1 cellular context compared by ENCODE assay signal in the genomic region with DNA sequence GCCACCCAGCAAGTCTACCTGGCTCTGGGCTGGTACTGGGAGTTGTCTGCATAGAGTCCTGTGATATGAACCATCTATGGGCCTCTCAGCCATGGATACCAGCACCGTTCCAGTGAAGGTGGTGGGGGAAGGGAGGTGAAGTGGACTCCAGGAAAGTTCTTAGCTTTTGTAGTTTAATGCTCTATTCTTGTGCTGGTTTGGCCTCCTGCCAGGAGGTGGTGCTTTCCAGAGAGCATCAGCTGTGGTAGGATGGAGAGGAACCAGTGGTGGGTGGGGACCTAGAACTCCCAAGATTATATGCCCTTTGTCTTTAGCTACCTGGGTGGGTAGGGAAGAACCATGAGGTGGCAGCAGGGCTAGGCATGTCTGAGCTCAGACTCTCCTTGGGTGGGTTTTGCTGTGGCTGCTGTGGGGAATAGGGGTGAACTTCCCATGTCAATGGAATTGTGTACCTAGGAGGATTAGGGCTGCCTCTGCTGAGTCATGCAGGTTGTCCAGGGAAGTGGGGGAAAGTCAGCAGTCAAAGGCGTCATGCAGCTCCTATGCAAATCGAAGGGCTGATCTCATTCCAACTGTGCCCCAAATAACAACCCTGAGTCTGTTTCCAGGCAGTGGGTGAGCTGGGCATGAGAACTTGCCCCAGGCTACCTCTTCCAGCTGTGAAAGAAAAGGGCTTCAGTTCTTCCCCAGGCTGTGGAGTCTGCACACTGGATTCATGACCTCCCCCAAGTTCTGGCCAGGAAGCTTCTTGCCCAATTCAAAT.
TF ChIP-seq lines count a peak whose summit lies in the region.

No MANE protein-coding gene starts in this region.

TF ChIP-seq in HepG2, 621 proteins besides CTCF, POLR2A, EP300 and RAD21:
- TF ChIP-seq SRF (IDR thresholded peaks at IDR 0.05; ENCODE audit: low read depth, low read length) (no peak), ZNF256 (CRISPR knock-in tag; conservative IDR thresholded peaks at IDR 0.05) (no peak), ZNF224 (CRISPR knock-in tag; IDR thresholded peaks at IDR 0.05) (no peak), POLR2AphosphoS2 (IDR thresholded peaks at IDR 0.05; ENCODE audit: low read depth, low read length) (no peak), NFE2L2 (IDR thresholded peaks at IDR 0.05; ENCODE audit: low read length) (peak; percentile 62; the same call in 1 of the 2 replicates), ZNF354B (CRISPR knock-in tag; IDR thresholded peaks at IDR 0.05) (0 out of 2 replicates have a peak, but pooled peaks have one; percentile 4), ZNF670 (CRISPR knock-in tag; IDR thresholded peaks at IDR 0.05; ENCODE audit: borderline replicate concordance) (no peak), LCORL (IDR thresholded peaks at IDR 0.05) (0 out of 2 replicates have a peak, but pooled peaks have one; percentile 14), LCORL (CRISPR knock-in tag; IDR thresholded peaks at IDR 0.05) (no peak), ZNF614 (CRISPR knock-in tag; IDR thresholded peaks at IDR 0.05; ENCODE audit: borderline replicate concordance) (no peak), MEF2D (CRISPR knock-in tag; IDR thresholded peaks at IDR 0.05) (no peak), BORCS8-MEF2B (CRISPR knock-in tag; IDR thresholded peaks at IDR 0.05) (no peak), MIXL1 (CRISPR knock-in tag; IDR thresholded peaks at IDR 0.05) (no peak), EED (CRISPR knock-in tag; IDR thresholded peaks at IDR 0.05) (peak; percentile 32; the same call in 1 of the 2 replicates), ZFP36 (IDR thresholded peaks at IDR 0.05; ENCODE audit: borderline replicate concordance, low read depth, low read length, partially characterized antibody) (peak; percentile 81), GZF1 (CRISPR knock-in tag; IDR thresholded peaks at IDR 0.05) (no peak), PRPF4 (IDR thresholded peaks at IDR 0.05; ENCODE audit: low read depth, low read length, poor library complexity, severe bottlenecking) (no peak), EHMT2 (IDR thresholded peaks at IDR 0.05; ENCODE audit: borderline replicate concordance, low read depth, low read length) (no peak), FOSL2 (CRISPR knock-in tag; IDR thresholded peaks at IDR 0.05) (0 out of 2 replicates have a peak, but pooled peaks have one; percentile 24), ZBTB3 (CRISPR knock-in tag; IDR thresholded peaks at IDR 0.05; ENCODE audit: borderline replicate concordance, low read depth) (no peak), ZNF841 (CRISPR knock-in tag; IDR thresholded peaks at IDR 0.05; ENCODE audit: borderline replicate concordance) (no peak), POLR2G (IDR thresholded peaks at IDR 0.05; ENCODE audit: low read depth, low read length) (no peak), EEA1 (CRISPR knock-in tag; IDR thresholded peaks at IDR 0.05; ENCODE audit: borderline replicate concordance) (no peak), ZNF788 (CRISPR knock-in tag; IDR thresholded peaks at IDR 0.05; ENCODE audit: borderline replicate concordance) (peak; percentile 54; the same call in 1 of the 2 replicates), RCOR2 (CRISPR knock-in tag; IDR thresholded peaks at IDR 0.05) (no peak), SKI (IDR thresholded peaks at IDR 0.05; ENCODE audit: partially characterized antibody) (no peak), ZNF737 (CRISPR knock-in tag; IDR thresholded peaks at IDR 0.05; ENCODE audit: borderline replicate concordance) (no peak), TBX2 (CRISPR knock-in tag; IDR thresholded peaks at IDR 0.05; ENCODE audit: borderline replicate concordance) (0 out of 2 replicates have a peak, but pooled peaks have one; percentile 26), HNF4A (CRISPR knock-in tag; IDR thresholded peaks at IDR 0.05) (peak; percentile 28)
- TF ChIP-seq, protein P1, sequence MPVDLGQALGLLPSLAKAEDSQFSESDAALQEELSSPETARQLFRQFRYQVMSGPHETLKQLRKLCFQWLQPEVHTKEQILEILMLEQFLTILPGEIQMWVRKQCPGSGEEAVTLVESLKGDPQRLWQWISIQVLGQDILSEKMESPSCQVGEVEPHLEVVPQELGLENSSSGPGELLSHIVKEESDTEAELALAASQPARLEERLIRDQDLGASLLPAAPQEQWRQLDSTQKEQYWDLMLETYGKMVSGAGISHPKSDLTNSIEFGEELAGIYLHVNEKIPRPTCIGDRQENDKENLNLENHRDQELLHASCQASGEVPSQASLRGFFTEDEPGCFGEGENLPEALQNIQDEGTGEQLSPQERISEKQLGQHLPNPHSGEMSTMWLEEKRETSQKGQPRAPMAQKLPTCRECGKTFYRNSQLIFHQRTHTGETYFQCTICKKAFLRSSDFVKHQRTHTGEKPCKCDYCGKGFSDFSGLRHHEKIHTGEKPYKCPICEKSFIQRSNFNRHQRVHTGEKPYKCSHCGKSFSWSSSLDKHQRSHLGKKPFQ (CRISPR knock-in tag; IDR thresholded peaks at IDR 0.05; ENCODE audit: insufficient replicate concordance): no peak
- TF ChIP-seq, protein P2, sequence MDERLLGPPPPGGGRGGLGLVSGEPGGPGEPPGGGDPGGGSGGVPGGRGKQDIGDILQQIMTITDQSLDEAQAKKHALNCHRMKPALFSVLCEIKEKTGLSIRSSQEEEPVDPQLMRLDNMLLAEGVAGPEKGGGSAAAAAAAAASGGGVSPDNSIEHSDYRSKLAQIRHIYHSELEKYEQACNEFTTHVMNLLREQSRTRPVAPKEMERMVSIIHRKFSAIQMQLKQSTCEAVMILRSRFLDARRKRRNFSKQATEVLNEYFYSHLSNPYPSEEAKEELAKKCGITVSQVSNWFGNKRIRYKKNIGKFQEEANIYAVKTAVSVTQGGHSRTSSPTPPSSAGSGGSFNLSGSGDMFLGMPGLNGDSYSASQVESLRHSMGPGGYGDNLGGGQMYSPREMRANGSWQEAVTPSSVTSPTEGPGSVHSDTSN (CRISPR knock-in tag; IDR thresholded peaks at IDR 0.05): no peak
- TF ChIP-seq, protein P3, sequence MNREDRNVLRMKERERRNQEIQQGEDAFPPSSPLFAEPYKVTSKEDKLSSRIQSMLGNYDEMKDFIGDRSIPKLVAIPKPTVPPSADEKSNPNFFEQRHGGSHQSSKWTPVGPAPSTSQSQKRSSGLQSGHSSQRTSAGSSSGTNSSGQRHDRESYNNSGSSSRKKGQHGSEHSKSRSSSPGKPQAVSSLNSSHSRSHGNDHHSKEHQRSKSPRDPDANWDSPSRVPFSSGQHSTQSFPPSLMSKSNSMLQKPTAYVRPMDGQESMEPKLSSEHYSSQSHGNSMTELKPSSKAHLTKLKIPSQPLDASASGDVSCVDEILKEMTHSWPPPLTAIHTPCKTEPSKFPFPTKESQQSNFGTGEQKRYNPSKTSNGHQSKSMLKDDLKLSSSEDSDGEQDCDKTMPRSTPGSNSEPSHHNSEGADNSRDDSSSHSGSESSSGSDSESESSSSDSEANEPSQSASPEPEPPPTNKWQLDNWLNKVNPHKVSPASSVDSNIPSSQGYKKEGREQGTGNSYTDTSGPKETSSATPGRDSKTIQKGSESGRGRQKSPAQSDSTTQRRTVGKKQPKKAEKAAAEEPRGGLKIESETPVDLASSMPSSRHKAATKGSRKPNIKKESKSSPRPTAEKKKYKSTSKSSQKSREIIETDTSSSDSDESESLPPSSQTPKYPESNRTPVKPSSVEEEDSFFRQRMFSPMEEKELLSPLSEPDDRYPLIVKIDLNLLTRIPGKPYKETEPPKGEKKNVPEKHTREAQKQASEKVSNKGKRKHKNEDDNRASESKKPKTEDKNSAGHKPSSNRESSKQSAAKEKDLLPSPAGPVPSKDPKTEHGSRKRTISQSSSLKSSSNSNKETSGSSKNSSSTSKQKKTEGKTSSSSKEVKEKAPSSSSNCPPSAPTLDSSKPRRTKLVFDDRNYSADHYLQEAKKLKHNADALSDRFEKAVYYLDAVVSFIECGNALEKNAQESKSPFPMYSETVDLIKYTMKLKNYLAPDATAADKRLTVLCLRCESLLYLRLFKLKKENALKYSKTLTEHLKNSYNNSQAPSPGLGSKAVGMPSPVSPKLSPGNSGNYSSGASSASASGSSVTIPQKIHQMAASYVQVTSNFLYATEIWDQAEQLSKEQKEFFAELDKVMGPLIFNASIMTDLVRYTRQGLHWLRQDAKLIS (CRISPR knock-in tag; IDR thresholded peaks at IDR 0.05): no peak
- TF ChIP-seq, protein P4, sequence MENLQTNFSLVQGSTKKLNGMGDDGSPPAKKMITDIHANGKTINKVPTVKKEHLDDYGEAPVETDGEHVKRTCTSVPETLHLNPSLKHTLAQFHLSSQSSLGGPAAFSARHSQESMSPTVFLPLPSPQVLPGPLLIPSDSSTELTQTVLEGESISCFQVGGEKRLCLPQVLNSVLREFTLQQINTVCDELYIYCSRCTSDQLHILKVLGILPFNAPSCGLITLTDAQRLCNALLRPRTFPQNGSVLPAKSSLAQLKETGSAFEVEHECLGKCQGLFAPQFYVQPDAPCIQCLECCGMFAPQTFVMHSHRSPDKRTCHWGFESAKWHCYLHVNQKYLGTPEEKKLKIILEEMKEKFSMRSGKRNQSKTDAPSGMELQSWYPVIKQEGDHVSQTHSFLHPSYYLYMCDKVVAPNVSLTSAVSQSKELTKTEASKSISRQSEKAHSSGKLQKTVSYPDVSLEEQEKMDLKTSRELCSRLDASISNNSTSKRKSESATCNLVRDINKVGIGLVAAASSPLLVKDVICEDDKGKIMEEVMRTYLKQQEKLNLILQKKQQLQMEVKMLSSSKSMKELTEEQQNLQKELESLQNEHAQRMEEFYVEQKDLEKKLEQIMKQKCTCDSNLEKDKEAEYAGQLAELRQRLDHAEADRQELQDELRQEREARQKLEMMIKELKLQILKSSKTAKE (CRISPR knock-in tag; IDR thresholded peaks at IDR 0.05; ENCODE audit: borderline replicate concordance): peak; percentile 42; the same call in 1 of the 2 replicates
- TF ChIP-seq, protein P5, sequence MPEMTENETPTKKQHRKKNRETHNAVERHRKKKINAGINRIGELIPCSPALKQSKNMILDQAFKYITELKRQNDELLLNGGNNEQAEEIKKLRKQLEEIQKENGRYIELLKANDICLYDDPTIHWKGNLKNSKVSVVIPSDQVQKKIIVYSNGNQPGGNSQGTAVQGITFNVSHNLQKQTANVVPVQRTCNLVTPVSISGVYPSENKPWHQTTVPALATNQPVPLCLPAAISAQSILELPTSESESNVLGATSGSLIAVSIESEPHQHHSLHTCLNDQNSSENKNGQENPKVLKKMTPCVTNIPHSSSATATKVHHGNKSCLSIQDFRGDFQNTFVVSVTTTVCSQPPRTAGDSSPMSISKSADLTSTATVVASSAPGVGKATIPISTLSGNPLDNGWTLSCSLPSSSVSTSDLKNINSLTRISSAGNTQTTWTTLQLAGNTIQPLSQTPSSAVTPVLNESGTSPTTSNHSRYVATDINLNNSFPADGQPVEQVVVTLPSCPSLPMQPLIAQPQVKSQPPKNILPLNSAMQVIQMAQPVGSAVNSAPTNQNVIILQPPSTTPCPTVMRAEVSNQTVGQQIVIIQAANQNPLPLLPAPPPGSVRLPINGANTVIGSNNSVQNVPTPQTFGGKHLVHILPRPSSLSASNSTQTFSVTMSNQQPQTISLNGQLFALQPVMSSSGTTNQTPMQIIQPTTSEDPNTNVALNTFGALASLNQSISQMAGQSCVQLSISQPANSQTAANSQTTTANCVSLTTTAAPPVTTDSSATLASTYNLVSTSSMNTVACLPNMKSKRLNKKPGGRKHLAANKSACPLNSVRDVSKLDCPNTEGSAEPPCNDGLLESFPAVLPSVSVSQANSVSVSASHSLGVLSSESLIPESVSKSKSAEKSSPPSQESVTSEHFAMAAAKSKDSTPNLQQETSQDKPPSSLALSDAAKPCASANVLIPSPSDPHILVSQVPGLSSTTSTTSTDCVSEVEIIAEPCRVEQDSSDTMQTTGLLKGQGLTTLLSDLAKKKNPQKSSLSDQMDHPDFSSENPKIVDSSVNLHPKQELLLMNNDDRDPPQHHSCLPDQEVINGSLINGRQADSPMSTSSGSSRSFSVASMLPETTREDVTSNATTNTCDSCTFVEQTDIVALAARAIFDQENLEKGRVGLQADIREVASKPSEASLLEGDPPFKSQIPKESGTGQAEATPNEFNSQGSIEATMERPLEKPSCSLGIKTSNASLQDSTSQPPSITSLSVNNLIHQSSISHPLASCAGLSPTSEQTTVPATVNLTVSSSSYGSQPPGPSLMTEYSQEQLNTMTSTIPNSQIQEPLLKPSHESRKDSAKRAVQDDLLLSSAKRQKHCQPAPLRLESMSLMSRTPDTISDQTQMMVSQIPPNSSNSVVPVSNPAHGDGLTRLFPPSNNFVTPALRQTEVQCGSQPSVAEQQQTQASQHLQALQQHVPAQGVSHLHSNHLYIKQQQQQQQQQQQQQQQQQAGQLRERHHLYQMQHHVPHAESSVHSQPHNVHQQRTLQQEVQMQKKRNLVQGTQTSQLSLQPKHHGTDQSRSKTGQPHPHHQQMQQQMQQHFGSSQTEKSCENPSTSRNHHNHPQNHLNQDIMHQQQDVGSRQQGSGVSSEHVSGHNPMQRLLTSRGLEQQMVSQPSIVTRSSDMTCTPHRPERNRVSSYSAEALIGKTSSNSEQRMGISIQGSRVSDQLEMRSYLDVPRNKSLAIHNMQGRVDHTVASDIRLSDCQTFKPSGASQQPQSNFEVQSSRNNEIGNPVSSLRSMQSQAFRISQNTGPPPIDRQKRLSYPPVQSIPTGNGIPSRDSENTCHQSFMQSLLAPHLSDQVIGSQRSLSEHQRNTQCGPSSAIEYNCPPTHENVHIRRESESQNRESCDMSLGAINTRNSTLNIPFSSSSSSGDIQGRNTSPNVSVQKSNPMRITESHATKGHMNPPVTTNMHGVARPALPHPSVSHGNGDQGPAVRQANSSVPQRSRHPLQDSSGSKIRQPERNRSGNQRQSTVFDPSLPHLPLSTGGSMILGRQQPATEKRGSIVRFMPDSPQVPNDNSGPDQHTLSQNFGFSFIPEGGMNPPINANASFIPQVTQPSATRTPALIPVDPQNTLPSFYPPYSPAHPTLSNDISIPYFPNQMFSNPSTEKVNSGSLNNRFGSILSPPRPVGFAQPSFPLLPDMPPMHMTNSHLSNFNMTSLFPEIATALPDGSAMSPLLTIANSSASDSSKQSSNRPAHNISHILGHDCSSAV (CRISPR knock-in tag; IDR thresholded peaks at IDR 0.05; ENCODE audit: borderline replicate concordance): no peak
